ENCODE assay signal across 29 cellular contexts in genomic region chr4:151792995-151793394, GRCh38.
"Had no signal": no experiment of that assay in that cellular context is flagged by ENCODE, and none has a peak within 500 bp of the region (broad histone marks: within the 10 kb centered on the region; RNA-seq: fewer than 3 reads in every experiment).

No MANE protein-coding gene starts in this region.

- H3K36me3 Mint-ChIP-seq: immature natural killer cell; mesothelial cell of epicardium; naive B cell; stimulated activated naive B cell treated with anti-CD40 and anti-IgM and Interleukin-4, amounts not matched to agents 10 μg/mL and 1 μg/mL and 100 μg/mL, for 72 hours; WTC11 had no signal

- FAIRE-seq: astrocyte, endothelial cell of umbilical vein, urothelium cell line had no signal

- H3K4me3 ChIP-seq: right atrium auricular region, smooth muscle cell, testis had no signal

- H3K36me3 ChIP-seq: brain microvascular endothelial cell, right atrium auricular region had no signal

- ATAC-seq: effector memory CD8-positive, alpha-beta T cell; stimulated activated naive B cell treated with anti-CD40 and anti-IgM and Interleukin-4, amounts not matched to agents 10 μg/mL and 1 μg/mL and 100 μg/mL, for 72 hours; WTC11 had no signal

- H3K4me3 Mint-ChIP-seq: activated CD4-positive, alpha-beta memory T cell treated with anti-CD3 and anti-CD28 coated beads, Interleukin-2, amount 10 ng/mL, durations not matched to agents 7 days and 5 days; activated CD4-positive, alpha-beta T cell treated with anti-CD3 and anti-CD28 coated beads, Interleukin-2, amount 10 ng/mL, durations not matched to agents 7 days and 5 days; activated T-cell treated with anti-CD3 and anti-CD28 coated beads, Interleukin-2, amount 50 U/mL, for 24 hours; effector memory CD8-positive, alpha-beta T cell; immature natural killer cell; mesothelial cell of epicardium; naive B cell; stimulated activated naive B cell treated with anti-CD40 and anti-IgM and Interleukin-4, amounts not matched to agents 10 μg/mL and 1 μg/mL and 100 μg/mL, for 72 hours; WTC11 had no signal

- H3K4me1 Mint-ChIP-seq: activated CD4-positive, alpha-beta memory T cell treated with anti-CD3 and anti-CD28 coated beads, Interleukin-2, amount 10 ng/mL, durations not matched to agents 7 days and 5 days; activated CD4-positive, alpha-beta T cell treated with anti-CD3 and anti-CD28 coated beads, Interleukin-2, amount 10 ng/mL, durations not matched to agents 7 days and 5 days; immature natural killer cell; naive B cell; stimulated activated naive B cell treated with anti-CD40 and anti-IgM and Interleukin-4, amounts not matched to agents 10 μg/mL and 1 μg/mL and 100 μg/mL, for 72 hours had no signal

- H3K27me3 ChIP-seq: brain microvascular endothelial cell, right atrium auricular region, testis had no signal

- DNase-seq: activated CD4-positive, alpha-beta memory T cell treated with anti-CD3 and anti-CD28 coated beads, Interleukin-2, amount 10 ng/mL, durations not matched to agents 7 days and 5 days; activated CD4-positive, alpha-beta T cell treated with anti-CD3 and anti-CD28 coated beads for 1 hour; activated CD4-positive, alpha-beta T cell treated with anti-CD3 and anti-CD28 coated beads, Interleukin-2, amount 10 ng/mL, durations not matched to agents 7 days and 5 days; activated CD8-positive, alpha-beta memory T cell treated with anti-CD3 and anti-CD28 coated beads, Interleukin-2, amount 50 U/mL, for 48 hours; activated gamma-delta T cell; activated naive CD4-positive, alpha-beta T cell treated with anti-CD3 and anti-CD28 coated beads, Interleukin-2, amount 50 U/mL, for 16 hours; activated T-cell treated with anti-CD3 and anti-CD28 coated beads, Interleukin-2, amount 50 U/mL, for 24 hours; amniotic stem cell; brain microvascular endothelial cell; cortex of kidney; effector memory CD8-positive, alpha-beta T cell; foreskin fibroblast; head of caudate nucleus; hypothalamus; immature natural killer cell; naive B cell; nucleus accumbens; stimulated activated CD4-positive, alpha-beta T cell treated with anti-CD3 and anti-CD28 coated beads, Interleukin-15, amount 100 ng/mL, for 24 hours; stimulated activated CD4-positive, alpha-beta T cell treated with anti-CD3 and anti-CD28 coated beads, Interleukin-2, amount 100 ng/mL, for 24 hours; stimulated activated naive B cell treated with anti-CD40 and anti-IgM and Interleukin-4, amounts not matched to agents 10 μg/mL and 1 μg/mL and 100 μg/mL, for 72 hours; testis; trophoblast cell had no signal

- H3K9me3 ChIP-seq: right atrium auricular region, testis had no signal

- H3K9me3 Mint-ChIP-seq: activated CD4-positive, alpha-beta memory T cell treated with anti-CD3 and anti-CD28 coated beads, Interleukin-2, amount 10 ng/mL, durations not matched to agents 7 days and 5 days; activated CD4-positive, alpha-beta T cell treated with anti-CD3 and anti-CD28 coated beads, Interleukin-2, amount 10 ng/mL, durations not matched to agents 7 days and 5 days; activated T-cell treated with anti-CD3 and anti-CD28 coated beads, Interleukin-2, amount 50 U/mL, for 24 hours; effector memory CD8-positive, alpha-beta T cell; stimulated activated naive B cell treated with anti-CD40 and anti-IgM and Interleukin-4, amounts not matched to agents 10 μg/mL and 1 μg/mL and 100 μg/mL, for 72 hours had no signal

- H3K27ac ChIP-seq: brain microvascular endothelial cell, right atrium auricular region had no signal

- H3K27ac Mint-ChIP-seq: activated CD4-positive, alpha-beta memory T cell treated with anti-CD3 and anti-CD28 coated beads, Interleukin-2, amount 10 ng/mL, durations not matched to agents 7 days and 5 days; activated CD4-positive, alpha-beta T cell treated with anti-CD3 and anti-CD28 coated beads, Interleukin-2, amount 10 ng/mL, durations not matched to agents 7 days and 5 days; activated T-cell treated with anti-CD3 and anti-CD28 coated beads, Interleukin-2, amount 50 U/mL, for 24 hours; effector memory CD8-positive, alpha-beta T cell; immature natural killer cell; mesothelial cell of epicardium; naive B cell; stimulated activated naive B cell treated with anti-CD40 and anti-IgM and Interleukin-4, amounts not matched to agents 10 μg/mL and 1 μg/mL and 100 μg/mL, for 72 hours; WTC11 had no signal

- H3K4me2 ChIP-seq: smooth muscle cell had no signal
